Comparison of ENCODE assay signal across 20 cellular contexts in the genomic region with DNA sequence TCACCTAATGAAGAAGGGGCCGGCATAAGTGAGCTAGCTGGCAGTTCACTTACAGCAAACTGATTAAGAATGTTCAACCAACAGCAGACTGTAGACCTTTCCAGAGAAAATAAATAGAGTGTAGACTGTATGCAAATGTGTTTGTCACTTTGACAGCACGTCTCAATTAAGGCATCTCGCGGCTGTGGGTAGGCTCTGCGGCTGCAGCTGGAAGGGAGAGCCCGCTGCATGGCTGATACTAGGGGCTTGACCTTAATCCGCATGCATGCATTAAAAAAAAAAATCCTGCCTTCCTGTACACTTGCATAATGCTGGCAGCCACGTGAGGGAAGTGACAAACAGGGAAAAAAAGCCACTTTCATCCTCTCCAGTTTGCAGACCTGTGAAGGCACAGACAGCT.
DNase-seq lines count a peak whose midpoint lies in the region; ATAC-seq and TF ChIP-seq lines count a peak whose summit lies in the region.
"Had no signal": no experiment of that assay in that cellular context is flagged by ENCODE, and none has a peak within 500 bp of the region (broad histone marks: within the 10 kb centered on the region; RNA-seq: fewer than 3 reads in every experiment).

No MANE protein-coding gene starts in this region.

- no peaks in the 10 kb centered on the region for H3K4me1 Mint-ChIP-seq in T-helper 2 cell treated with Interferon-gamma antibody and Interleukin-4, amounts not matched to agents 5 μg/mL and 100 μg/mL, for 36 hours (ENCODE audit: low read depth)
- H3K4me1 Mint-ChIP-seq: activated T-helper 17 cell treated with anti-CD3 and anti-CD28 coated beads, Interleukin-2, amount 50 U/mL, for 72 hours; T-cell had no signal

- no peak overlapping the region for H3K27ac ChIP-seq in suprapubic skin
- H3K27ac ChIP-seq: BLaER1, neutrophil, right atrium auricular region had no signal

- no peaks in the 10 kb centered on the region for H3K27me3 Mint-ChIP-seq in T-helper 2 cell treated with Interferon-gamma antibody and Interleukin-4, amounts not matched to agents 5 μg/mL and 100 μg/mL, for 36 hours (ENCODE audit: low read depth)
- H3K27me3 Mint-ChIP-seq: activated T-helper 17 cell treated with anti-CD3 and anti-CD28 coated beads, Interleukin-2, amount 50 U/mL, for 72 hours; T-cell had no signal

- no peaks in the 10 kb centered on the region for H3K4me1 ChIP-seq in suprapubic skin
- H3K4me1 ChIP-seq: BLaER1, right atrium auricular region had no signal

- WGBS in suprapubic skin: 81% methylated on average over 8 of the region's 8 CpGs

- no peaks in the 10 kb centered on the region for H3K36me3 Mint-ChIP-seq in T-helper 2 cell treated with Interferon-gamma antibody and Interleukin-4, amounts not matched to agents 5 μg/mL and 100 μg/mL, for 36 hours (ENCODE audit: low read depth)
- H3K36me3 Mint-ChIP-seq: WTC11 had no signal

- no peak for TF ChIP-seq POLR2A in suprapubic skin (IDR thresholded peaks at IDR 0.05)

- DNase-seq in NCI-H526 (lab: John Stamatoyannopoulos, UW) (peak; percentile 6 to 45), dermis blood vessel endothelial cell (peak; percentile 52), mesenteric fat pad (ENCODE audit: low spot score) (peak; percentile 57), suprapubic skin (ENCODE audit: low spot score in 2 of 2) (peak; percentile 8 to 55)
- no peak for DNase-seq in stimulated activated CD4-positive, alpha-beta T cell treated with anti-CD3 and anti-CD28 coated beads, Interleukin-1b, Interleukin-23, amount 100 ng/mL, for 48 hours
- no peak for DNase-seq in T-helper 2 cell treated with Interferon-gamma antibody and Interleukin-4, amounts not matched to agents 5 μg/mL and 100 μg/mL, for 36 hours (ENCODE audit: low spot score)
- DNase-seq: amniotic stem cell; NCI-H1092 treated with DMSO at 0.1 percent for 48 hours; NCI-H226; stimulated activated CD4-positive, alpha-beta T cell treated with anti-CD3 and anti-CD28 coated beads, Interleukin-2, amount 100 ng/mL, for 24 hours; substantia nigra; T-cell had no signal

- ATAC-seq in GM21723 (IDR thresholded peaks at IDR 0.05; ENCODE audit: unreplicated experiment): no peak
- ATAC-seq: activated T-helper 17 cell treated with anti-CD3 and anti-CD28 coated beads, Interleukin-2, amount 50 U/mL, for 72 hours; K562; T-cell had no signal

- H3K27ac Mint-ChIP-seq in T-helper 2 cell treated with Interferon-gamma antibody and Interleukin-4, amounts not matched to agents 5 μg/mL and 100 μg/mL, for 36 hours: no peak overlapping the region
- H3K27ac Mint-ChIP-seq: activated T-helper 17 cell treated with anti-CD3 and anti-CD28 coated beads, Interleukin-2, amount 50 U/mL, for 72 hours; T-cell had no signal

- TF ChIP-seq CTCF in suprapubic skin (IDR thresholded peaks at IDR 0.05): no peak

- H3K4me3 Mint-ChIP-seq in T-helper 2 cell treated with Interferon-gamma antibody and Interleukin-4, amounts not matched to agents 5 μg/mL and 100 μg/mL, for 36 hours: no peak overlapping the region
- H3K4me3 Mint-ChIP-seq: activated T-helper 17 cell treated with anti-CD3 and anti-CD28 coated beads, Interleukin-2, amount 50 U/mL, for 72 hours; T-cell; WTC11 had no signal

- no peaks in the 10 kb centered on the region for H3K27me3 ChIP-seq in suprapubic skin
- H3K27me3 ChIP-seq: BLaER1, neutrophil, right atrium auricular region had no signal

- TF ChIP-seq EP300 in suprapubic skin (IDR thresholded peaks at IDR 0.05): no peak

- no peaks in the 10 kb centered on the region for H3K9me3 ChIP-seq in suprapubic skin
- H3K9me3 ChIP-seq: BLaER1, neutrophil, right atrium auricular region had no signal

- H3K4me3 ChIP-seq in suprapubic skin: no peak overlapping the region
- H3K4me3 ChIP-seq: BLaER1, K562, lung, right atrium auricular region had no signal

- H3K36me3 ChIP-seq in suprapubic skin: peaks cover 45% of the 10 kb centered on the region
- H3K36me3 ChIP-seq: right atrium auricular region had no signal

- H3K9me3 Mint-ChIP-seq in T-helper 2 cell treated with Interferon-gamma antibody and Interleukin-4, amounts not matched to agents 5 μg/mL and 100 μg/mL, for 36 hours: no peaks in the 10 kb centered on the region
- H3K9me3 Mint-ChIP-seq: activated T-helper 17 cell treated with anti-CD3 and anti-CD28 coated beads, Interleukin-2, amount 50 U/mL, for 72 hours; T-cell; WTC11 had no signal

Comparison
In these comparisons a context has a peak if more than half of its experiments do, and no peak if none do; other contexts are left out.
1. DNase-seq: peak in NCI-H526 (2 of 2), dermis blood vessel endothelial cell (single experiment), mesenteric fat pad (single experiment) and suprapubic skin (2 of 2); none in stimulated activated CD4-positive, alpha-beta T cell treated with anti-CD3 and anti-CD28 coated beads, Interleukin-1b, Interleukin-23, amount 100 ng/mL, for 48 hours (single experiment) and T-helper 2 cell treated with Interferon-gamma antibody and Interleukin-4, amounts not matched to agents 5 μg/mL and 100 μg/mL, for 36 hours (single experiment).